In genomic region chr1:35192056-35192852, GRCh38 we compare ENCODE assay signal across 1 cellular context.
A peak's percentile ranks its signal among the peaks of the same experiment; 100 is the strongest.
TF ChIP-seq lines count a peak whose summit lies in the region.

No MANE protein-coding gene starts in this region.

TF ChIP-seq in K562, 482 proteins besides CTCF, POLR2A, EP300 and RAD21 (continued from another document and continues in another):
- TF ChIP-seq NUFIP1 (IDR thresholded peaks at IDR 0.05; ENCODE audit: partially characterized antibody) (no peak), HNRNPH1 (optimal IDR thresholded peaks at IDR 0.05; ENCODE audit: low read depth, low read length) (no peak), SIRT6 (IDR thresholded peaks at IDR 0.05; ENCODE audit: low read depth, low read length) (peak; percentile 54), PRDM10 (IDR thresholded peaks at IDR 0.05; ENCODE audit: partially characterized antibody) (no peak), TCF3 (CRISPR knock-in tag; IDR thresholded peaks at IDR 0.05) (no peak), SAFB (IDR thresholded peaks at IDR 0.05; ENCODE audit: borderline replicate concordance, low read depth, low read length) (peak; percentile 67), HBP1 (CRISPR knock-in tag; IDR thresholded peaks at IDR 0.05) (no peak), IRF1 (CRISPR knock-in tag; IDR thresholded peaks at IDR 0.05; ENCODE audit: borderline replicate concordance) (no peak), REST (CRISPR knock-in tag; IDR thresholded peaks at IDR 0.05; ENCODE audit: low read depth) (peak; percentile 50; the same call in 1 of the 2 replicates), SMAD3 (CRISPR knock-in tag; conservative IDR thresholded peaks at IDR 0.05) (no peak), ARHGAP35 (IDR thresholded peaks at IDR 0.05; ENCODE audit: partially characterized antibody) (no peak), ARID2 (IDR thresholded peaks at IDR 0.05) (no peak), MBD1 (CRISPR knock-in tag; IDR thresholded peaks at IDR 0.05) (no peak), ZNF140 (CRISPR knock-in tag; IDR thresholded peaks at IDR 0.05) (no peak), ZNF583 (CRISPR knock-in tag; IDR thresholded peaks at IDR 0.05) (0 out of 2 replicates have a peak, but pooled peaks have one; percentile 14), ZNF655 (CRISPR knock-in tag; IDR thresholded peaks at IDR 0.05) (no peak), TFE3 (CRISPR knock-in tag; IDR thresholded peaks at IDR 0.05) (no peak), ZNF398 (CRISPR knock-in tag; IDR thresholded peaks at IDR 0.05) (no peak), TAF1 (IDR thresholded peaks at IDR 0.05; ENCODE audit: control insufficient read depth, extremely low read depth, insufficient read depth, low read length, severe bottlenecking) (peak; percentile 79), BRF2 (IDR thresholded peaks at IDR 0.05; ENCODE audit: borderline replicate concordance, insufficient read depth, insufficient read length) (no peak), ZNF24 (IDR thresholded peaks at IDR 0.05) (no peak), NFIC (IDR thresholded peaks at IDR 0.05) (no peak), PCBP2 (IDR thresholded peaks at IDR 0.05; ENCODE audit: low read depth, low read length, poor library complexity, severe bottlenecking) (peak; percentile 24), CEBPG (CRISPR knock-in tag; IDR thresholded peaks at IDR 0.05) (no peak; the same call in 1 of the 2 replicates), CEBPG (tag; conservative IDR thresholded peaks at IDR 0.05 in 1 of 2, IDR thresholded peaks at IDR 0.05 in 1 of 2) (no peak), HMGXB4 (CRISPR knock-in tag; IDR thresholded peaks at IDR 0.05) (peak; percentile 93), MAFF (IDR thresholded peaks at IDR 0.05; ENCODE audit: low read length) (no peak), NBN (IDR thresholded peaks at IDR 0.05; ENCODE audit: low read depth) (no peak), ZNF316 (IDR thresholded peaks at IDR 0.05) (no peak), TCF7L2 (IDR thresholded peaks at IDR 0.05; ENCODE audit: low read depth, low read length) (no peak), ZNF175 (CRISPR knock-in tag; IDR thresholded peaks at IDR 0.05; ENCODE audit: low read depth) (0 out of 2 replicates have a peak, but pooled peaks have one; percentile 68), ZNF512 (tag; IDR thresholded peaks at IDR 0.05) (no peak), MYBL2 (IDR thresholded peaks at IDR 0.05; ENCODE audit: low read depth) (no peak), MYBL2 (CRISPR knock-in tag; IDR thresholded peaks at IDR 0.05; ENCODE audit: borderline replicate concordance) (no peak)
